ENCODE assay signal across 7 cellular contexts in the genomic region with DNA sequence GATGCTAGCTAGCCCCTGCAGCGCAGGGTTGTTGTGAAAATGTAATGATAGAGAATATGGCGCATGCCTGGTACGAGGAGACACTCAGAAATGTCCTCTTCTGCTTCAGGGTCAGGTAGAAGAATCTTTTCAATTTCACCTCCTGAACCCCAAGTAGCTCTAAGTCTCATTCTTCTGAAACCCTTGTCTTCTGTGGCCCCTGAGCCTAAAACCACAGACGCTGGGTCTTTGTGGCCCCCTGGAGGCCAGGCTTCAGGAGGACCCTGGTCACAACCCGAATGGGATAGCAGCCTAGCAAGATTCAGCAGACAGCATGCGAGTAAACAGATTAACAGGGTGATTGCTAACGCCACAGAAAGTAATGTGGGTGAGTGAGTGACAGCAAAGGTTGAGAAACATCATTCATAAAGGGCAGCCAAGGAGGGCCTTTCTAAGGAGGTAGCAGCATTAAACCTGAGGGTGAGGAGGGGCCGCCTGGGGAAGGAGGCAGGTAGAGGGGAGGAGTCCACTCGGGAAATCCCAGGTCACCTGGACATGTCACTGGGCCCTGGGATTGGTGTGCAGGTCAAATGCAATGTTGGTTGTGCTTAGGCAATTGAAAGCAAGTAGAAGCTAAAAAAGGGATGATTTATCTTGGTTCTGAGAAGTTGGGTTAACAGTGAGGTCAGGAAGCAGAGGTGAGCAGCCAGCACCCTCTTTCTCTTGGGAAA.
DNase-seq lines count a peak whose midpoint lies in the region; ATAC-seq, FAIRE-seq and TF ChIP-seq lines count a peak whose summit lies in the region.
"Not testable (repeated sequence)": the region's sequence is repeated elsewhere in the genome, so short reads cannot be mapped to it uniquely, and the experiment has no call there.

No MANE protein-coding gene starts in this region.

- H4K20me1 ChIP-seq in GM23338 (replicated peaks; ENCODE audit: insufficient read depth) = not testable (repeated sequence)

- not testable (repeated sequence) for H3K27ac Mint-ChIP-seq in GM23338, WTC11
- peak overlapping the region; percentile 65 for H3K27ac Mint-ChIP-seq in central memory CD8-positive, alpha-beta T cell (ENCODE audit: low read depth)
- peak overlapping the region; percentile 61 for H3K27ac Mint-ChIP-seq in nephron progenitor cell

- H3F3A ChIP-seq in GM23338 (replicated peaks; ENCODE audit: low read depth) = not testable (repeated sequence)

- not testable (repeated sequence) for H3K9me3 ChIP-seq in upper lobe of right lung

- H3K4me3 ChIP-seq in GM23338, upper lobe of right lung: not testable (repeated sequence)

- DNase-seq in GM12892 (ENCODE audit: insufficient read length); GM23338 (ENCODE audit: low spot score); central memory CD8-positive, alpha-beta T cell (ENCODE audit: low spot score in 2 of 2); nephron progenitor cell; upper lobe of right lung: not testable (repeated sequence)
- DNase-seq in WTC11 (ENCODE audit: low spot score) = peak; percentile 24
- DNase-seq in globus pallidus (ENCODE audit: low spot score) = peak; percentile 0

- H3K27me3 ChIP-seq in GM23338 (ENCODE audit: insufficient read depth); upper lobe of right lung: not testable (repeated sequence)

- not testable (repeated sequence) for H3K4me2 ChIP-seq in GM23338

- H3K79me2 ChIP-seq in GM23338 (replicated peaks; ENCODE audit: insufficient read depth) = not testable (repeated sequence)

- H3K27me3 Mint-ChIP-seq in GM23338 (ENCODE audit: insufficient read depth, low read depth, poor library complexity); WTC11 (ENCODE audit: low read depth); central memory CD8-positive, alpha-beta T cell; nephron progenitor cell (ENCODE audit: low read depth, poor library complexity): not testable (repeated sequence)

- not testable (repeated sequence) for H3K4me1 Mint-ChIP-seq in GM23338; WTC11; central memory CD8-positive, alpha-beta T cell; nephron progenitor cell

- peak; percentile 48 for ATAC-seq in GM23338
- peak; percentile 41; the same call in 1 of the 2 replicates for ATAC-seq in WTC11
- ATAC-seq in central memory CD8-positive, alpha-beta T cell (replicated peaks; ENCODE audit: extremely low read depth, poor library complexity, severe bottlenecking) = not testable (repeated sequence)
- peak; percentile 11 for ATAC-seq in upper lobe of right lung

- not testable (repeated sequence) for H2AFZ ChIP-seq in GM23338

- CTCF ChIA-PET in WTC11 (lab: Charles Lee) = not testable (repeated sequence)

- peak in 1 of 2 experiments; percentile 31; a peak in 1 of 4 replicates for TF ChIP-seq CTCF in GM23338 (conservative IDR thresholded peaks at IDR 0.05; ENCODE audit: low read depth in 2 of 2)
- not testable (repeated sequence) for TF ChIP-seq CTCF in WTC11 (IDR thresholded peaks at IDR 0.05); nephron progenitor cell (IDR thresholded peaks at IDR 0.05); upper lobe of right lung (IDR thresholded peaks at IDR 0.05)

- not testable (repeated sequence) for H3K36me3 Mint-ChIP-seq in GM23338 (ENCODE audit: low read depth); WTC11; central memory CD8-positive, alpha-beta T cell (ENCODE audit: insufficient read depth); nephron progenitor cell (ENCODE audit: low read depth)

- POLR2A ChIA-PET in WTC11 (lab: Charles Lee) = not testable (repeated sequence)

- H3K4me1 ChIP-seq in GM23338 (ENCODE audit: insufficient read depth); upper lobe of right lung: not testable (repeated sequence)

- intact Hi-C loops in upper lobe of right lung (cut with DNase I) = not testable (repeated sequence)

- H3K9me3 Mint-ChIP-seq in GM23338; WTC11; central memory CD8-positive, alpha-beta T cell; nephron progenitor cell: not testable (repeated sequence)

- H3K27ac ChIP-seq in GM23338 (ENCODE audit: low read depth); upper lobe of right lung: not testable (repeated sequence)

- not testable (repeated sequence) for H3K4me3 Mint-ChIP-seq in GM23338; WTC11; central memory CD8-positive, alpha-beta T cell; nephron progenitor cell

- H3K36me3 ChIP-seq in GM23338 (ENCODE audit: insufficient read depth); upper lobe of right lung: not testable (repeated sequence)

- not testable (repeated sequence) for TF ChIP-seq POLR2A in GM12892 (IDR thresholded peaks at IDR 0.05; ENCODE audit: low read depth, low read length)

- FAIRE-seq in GM12892 (lab: Jason Lieb, UNC) = peak; percentile 65

- H3K9me2 ChIP-seq in GM23338 (ENCODE audit: insufficient read depth) = not testable (repeated sequence)
